ENCODE assay signal across 29 cellular contexts in the genomic region with DNA sequence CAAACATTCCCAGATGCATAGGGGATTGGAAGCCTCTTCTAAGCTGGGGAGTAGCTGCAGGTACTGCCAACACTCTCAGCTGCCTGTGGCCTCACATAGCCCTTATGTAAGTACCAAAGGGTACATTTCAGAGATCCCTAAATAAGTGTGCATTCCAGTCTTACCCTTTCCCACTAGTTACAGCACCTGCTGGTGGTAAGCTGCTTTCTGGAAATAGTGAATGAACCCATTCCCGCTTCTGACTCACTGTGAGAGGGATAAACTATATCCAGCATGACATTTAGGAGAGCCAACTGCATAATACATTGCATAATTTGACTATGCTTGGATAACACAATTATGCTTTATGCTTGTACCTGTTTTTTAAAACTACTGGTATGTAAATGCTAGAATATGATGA.
A peak's percentile ranks its signal among the peaks of the same experiment; 100 is the strongest.
DNase-seq lines count a peak whose midpoint lies in the region; ATAC-seq and TF ChIP-seq lines count a peak whose summit lies in the region.
"Had no signal": no experiment of that assay in that cellular context is flagged by ENCODE, and none has a peak within 500 bp of the region (broad histone marks: within the 10 kb centered on the region; RNA-seq: fewer than 3 reads in every experiment).

No MANE protein-coding gene starts in this region.

- TF ChIP-seq CTCF in epithelial cell of esophagus (IDR thresholded peaks at IDR 0.05; ENCODE audit: insufficient read depth, low read depth, low read length, missing control alignments) (no peak), gastrocnemius medialis (IDR thresholded peaks at IDR 0.05 in 4 of 5, conservative IDR thresholded peaks at IDR 0.05 in 1 of 5) (no peak)

- ATAC-seq in gastrocnemius medialis: peak; percentile 98 to 100
- no peak for ATAC-seq in HG03565 (IDR thresholded peaks at IDR 0.05; ENCODE audit: unreplicated experiment)
- no peak for ATAC-seq in GM18861 (IDR thresholded peaks at IDR 0.05; ENCODE audit: unreplicated experiment)
- ATAC-seq: activated CD8-positive, alpha-beta T cell treated with anti-CD3 and anti-CD28 coated beads for 36 hours; Panc1 had no signal

- no peak for TF ChIP-seq POLR2A in gastrocnemius medialis (IDR thresholded peaks at IDR 0.05)

- DNase-seq in NCI-H526 treated with DMSO at 0.1 percent for 48 hours (lab: John Stamatoyannopoulos, UW) (peak; percentile 10), epithelial cell of esophagus (ENCODE audit: low read depth) (peak; percentile 16), inferior parietal cortex (ENCODE audit: extremely low spot score) (peak; percentile 29), gastrocnemius medialis (peak; percentile 21 to 64), GOT3 (lab: John Stamatoyannopoulos, UW) (no peak), NCI-H2196 (lab: John Stamatoyannopoulos, UW; ENCODE audit: unreplicated experiment) (no peak)
- DNase-seq: activated CD4-positive, alpha-beta T cell treated with anti-CD3 and anti-CD28 coated beads for 1 hour; activated CD8-positive, alpha-beta T cell treated with anti-CD3 and anti-CD28 coated beads for 36 hours; activated naive CD4-positive, alpha-beta T cell; activated T-cell treated with anti-CD3 and anti-CD28 coated beads for 4 hours; caudate nucleus; dermis blood vessel endothelial cell; foreskin melanocyte; hippocampal formation; immature natural killer cell; midbrain; MM.1S; NCI-H1436; NCI-H2107; NCI-H510A; sigmoid colon; stimulated activated CD8-positive, alpha-beta memory T cell treated with anti-CD3 and anti-CD28 coated beads, Interleukin-4, amount 100 ng/mL, for 48 hours; stomach; T-helper 1 cell had no signal

- H3K9me3 ChIP-seq in gastrocnemius medialis: no peaks in the 10 kb centered on the region
- H3K9me3 ChIP-seq: adrenal gland, sigmoid colon, stomach, transverse colon had no signal

- intact Hi-C loops in gastrocnemius medialis (cut with DNase I; ENCODE audit: low total_unique reads): loop anchor here (5.0 to 10.0 kb wide), 2 partner anchors 86 to 203 kb away; no protein-coding TSS in a partner anchor

- no peaks in the 10 kb centered on the region for H3K36me3 ChIP-seq in gastrocnemius medialis
- H3K36me3 ChIP-seq: adrenal gland, transverse colon had no signal

- peak overlapping the region in 3 of 4 donors; percentile 59 to 60 (median 59) for H3K27ac ChIP-seq in gastrocnemius medialis
- H3K27ac ChIP-seq: adrenal gland, stomach had no signal

- peaks cover 6 to 15% of the 10 kb centered on the region in 2 donors for H3K4me1 ChIP-seq in gastrocnemius medialis
- H3K4me1 ChIP-seq: adrenal gland had no signal

- in situ Hi-C loops in gastrocnemius medialis (cut with MboI; ENCODE audit: low sequenced_read_pairs in 4 of 4): no loop called here

- no peak overlapping the region for H3K4me3 ChIP-seq in epithelial cell of esophagus (ENCODE audit: low read length)
- H3K4me3 ChIP-seq in gastrocnemius medialis: no peak overlapping the region
- H3K4me3 ChIP-seq: adrenal gland, sigmoid colon, stomach, transverse colon had no signal

- H3K27me3 ChIP-seq in gastrocnemius medialis: no peaks in the 10 kb centered on the region
- H3K27me3 ChIP-seq: adrenal gland, sigmoid colon, stomach, transverse colon had no signal

Comparison
In these comparisons a context has a peak if more than half of its experiments do, and no peak if none do; other contexts are left out.
1. DNase-seq: peak in NCI-H526 treated with DMSO at 0.1 percent for 48 hours (single experiment), epithelial cell of esophagus (single experiment), inferior parietal cortex (single experiment) and gastrocnemius medialis (2 of 2); none in GOT3 (single experiment) and NCI-H2196 (single experiment).
2. ATAC-seq: peak in gastrocnemius medialis (2 of 2); none in HG03565 (single experiment) and GM18861 (single experiment).